1 cellular context compared by ENCODE assay signal in genomic region chr10:91171485-91171884, GRCh38.
A peak's percentile ranks its signal among the peaks of the same experiment; 100 is the strongest.
TF ChIP-seq lines count a peak whose summit lies in the region.

No MANE protein-coding gene starts in this region.

TF ChIP-seq in K562, 482 proteins besides CTCF, POLR2A, EP300 and RAD21:
- no peak for TF ChIP-seq ZNF507 (tag; conservative IDR thresholded peaks at IDR 0.05)
- peak; percentile 48; the same call in 1 of the 2 replicates for TF ChIP-seq C11orf30 (IDR thresholded peaks at IDR 0.05; ENCODE audit: low read depth)
- TF ChIP-seq ZNF316 (IDR thresholded peaks at IDR 0.05) = peak; percentile 56
